8 cellular contexts compared by ENCODE assay signal in the genomic region with DNA sequence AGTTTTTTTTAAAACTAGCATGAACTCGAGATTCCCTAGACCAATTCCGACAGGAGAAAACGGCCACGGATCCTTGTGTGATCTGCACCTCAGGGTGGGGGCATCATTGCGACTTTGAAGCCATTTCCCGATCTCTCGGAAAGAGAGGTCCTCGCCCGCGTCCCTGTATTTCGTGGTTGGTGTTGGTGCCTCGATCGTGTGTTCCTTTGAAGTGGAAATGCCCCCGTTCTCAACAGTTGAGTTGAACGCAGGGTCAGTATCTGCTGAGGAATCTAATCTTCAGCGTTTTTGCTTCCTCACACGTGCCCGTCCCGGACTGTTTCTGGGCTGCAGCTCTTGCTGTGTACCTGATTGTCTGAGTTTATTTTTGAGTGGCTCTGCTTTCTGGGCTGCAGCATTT. TPM values are rescaled to one million over a fixed set of nuclear protein-coding genes. Genes with fewer than 3 reads are reported as not detected.
DNase-seq lines count a peak whose midpoint lies in the region; ATAC-seq, FAIRE-seq and TF ChIP-seq lines count a peak whose summit lies in the region.

No MANE protein-coding gene starts in this region.

- peaks cover 19% of the 10 kb centered on the region for H3F3A ChIP-seq in MM.1S (ENCODE audit: insufficient read depth, low read length)

- FAIRE-seq in K562 (lab: Jason Lieb, UNC), result peak; percentile 73

- peak overlapping the region; percentile 94 for H3K27ac Mint-ChIP-seq in mesothelial cell of epicardium

- H3K4me3 Mint-ChIP-seq in mesothelial cell of epicardium, result peak overlapping the region; percentile 80

- no peaks in the 10 kb centered on the region for H3K9me3 Mint-ChIP-seq in mesothelial cell of epicardium

- peak overlapping the region; percentile 76; the same call in 1 of the 2 replicates for H3K9ac ChIP-seq in MM.1S (ENCODE audit: low read length)
- peak overlapping the region; percentile 83 to 99 for H3K9ac ChIP-seq in K562 (ENCODE audit: insufficient read depth in 1 of 2, low read depth in 2 of 2, low read length in 2 of 2)

- peak overlapping the region; percentile 43; the same call in 1 of the 2 replicates for H2AFZ ChIP-seq in MM.1S (ENCODE audit: low read length)
- H2AFZ ChIP-seq in K562 (ENCODE audit: low read depth, low read length), result peak overlapping the region; percentile 48

- H3K4me3 ChIP-seq in MM.1S (ENCODE audit: low read length) (peak overlapping the region; percentile 91), K562 (peak overlapping the region; percentile 97)

- ATAC-seq in K562, result no peak
- ATAC-seq in GM21737 (IDR thresholded peaks at IDR 0.05; ENCODE audit: unreplicated experiment), result no peak

- no peak for TF ChIP-seq POLR2A in K562 (conservative IDR thresholded peaks at IDR 0.05)

- TF ChIP-seq CTCF in MM.1S (IDR thresholded peaks at IDR 0.05; ENCODE audit: low read length) (no peak), K562 (IDR thresholded peaks at IDR 0.05 in 2 of 3, conservative IDR thresholded peaks at IDR 0.05 in 1 of 3; ENCODE audit: insufficient read depth in 2 of 3, low read depth in 1 of 3, low read length in 3 of 3) (no peak), mesothelial cell of epicardium (IDR thresholded peaks at IDR 0.05; ENCODE audit: unreplicated experiment) (no peak)

- intact Hi-C loops in K562 (cut with micrococcal nuclease), result loop anchor here (5.0 kb wide), 1 partner anchor 169 kb away; the partner anchor contains the start of genes NUBP2 and SPSB3

- H3K27me3 Mint-ChIP-seq in mesothelial cell of epicardium (ENCODE audit: low read depth), result peaks cover 3% of the 10 kb centered on the region

- H3K79me2 ChIP-seq in MM.1S (ENCODE audit: low read length), result peaks cover 45% of the 10 kb centered on the region
- H3K79me2 ChIP-seq in K562 (ENCODE audit: control insufficient read depth, insufficient read depth, low read length), result peaks cover 57% of the 10 kb centered on the region

- H3K4me1 Mint-ChIP-seq in mesothelial cell of epicardium, result peaks cover 45% of the 10 kb centered on the region

- H3K36me3 ChIP-seq in MM.1S (replicated peaks; ENCODE audit: insufficient read depth, low read length) (0 out of 2 replicates have a peak, but pooled peaks cover 5% of the 10 kb centered on the region), K562 (ENCODE audit: control insufficient read depth, insufficient read depth, low read length) (peaks cover 29% of the 10 kb centered on the region; the same call in 2 of the 3 replicates)

- H3K9me1 ChIP-seq in K562 (ENCODE audit: control insufficient read depth, insufficient read depth, low read length), result no peaks in the 10 kb centered on the region

- H4K20me1 ChIP-seq in MM.1S (ENCODE audit: insufficient read depth, low read length) (no peaks in the 10 kb centered on the region), K562 (replicated peaks; ENCODE audit: control insufficient read depth, insufficient read depth, low read length) (peaks cover 3% of the 10 kb centered on the region; the same call in 1 of the 2 replicates)

- H3K27ac ChIP-seq in MM.1S (ENCODE audit: low read length) (no peak overlapping the region), K562 (ENCODE audit: extremely low read depth, low read depth, low read length) (peak overlapping the region; percentile 88)

- H3K36me3 Mint-ChIP-seq in mesothelial cell of epicardium, result peaks cover 4% of the 10 kb centered on the region

- H3K9me3 ChIP-seq in MM.1S (replicated peaks; ENCODE audit: insufficient read depth, low read length) (no peaks in the 10 kb centered on the region), K562 (replicated peaks; ENCODE audit: control insufficient read depth, insufficient read depth, low read depth, low read length) (no peaks in the 10 kb centered on the region)

- 1% methylated on average over 18 of the region's 19 CpGs for WGBS in K562 (ENCODE audit: insufficient coverage, low coverage, missing lambda C conversion rate)

- peak overlapping the region; percentile 90 for H3K4me2 ChIP-seq in MM.1S (ENCODE audit: low read depth, low read length)
- H3K4me2 ChIP-seq in K562 (ENCODE audit: insufficient read depth, low read length), result peak overlapping the region; percentile 89

- POLR2A ChIA-PET in K562 (lab: Yijun Ruan, JAX), result interaction anchor here (0.7 to 1.0 kb wide), 2 partner anchors 14 to 64 kb away, joined by 3 read pairs; no protein-coding TSS in a partner anchor

- no peak for TF ChIP-seq RAD21 in K562 (CRISPR knock-in tag; conservative IDR thresholded peaks at IDR 0.05 in 1 of 2, IDR thresholded peaks at IDR 0.05 in 1 of 2)

- H3K27me3 ChIP-seq in MM.1S (replicated peaks; ENCODE audit: insufficient read depth, low read length), result no peaks in the 10 kb centered on the region
- no peaks in the 10 kb centered on the region for H3K27me3 ChIP-seq in K562 (ENCODE audit: control insufficient read depth in 2 of 2, insufficient read depth in 2 of 2, low read length in 2 of 2)

- TF ChIP-seq EP300 in K562 (IDR thresholded peaks at IDR 0.05; ENCODE audit: low read length), result no peak

- H3K4me1 ChIP-seq in MM.1S (ENCODE audit: low read length) (peaks cover 16% of the 10 kb centered on the region; the same call in 1 of the 2 replicates), K562 (replicated peaks in 1 of 2; ENCODE audit: control insufficient read depth in 2 of 2, insufficient read depth in 2 of 2, low read length in 2 of 2) (peaks cover 13 to 43% of the 10 kb centered on the region in 2 experiments; a peak in 4 of 5 replicates)

- in situ Hi-C loops in K562 (cut with MboI), result no loop called here

- DNase-seq in EH (ENCODE audit: low read depth) (peak; percentile 17), MM.1S (peak; percentile 42), K562 (ENCODE audit: extremely low read depth in 1 of 4, low spot score in 3 of 4) (peak in 2 of 4 experiments; percentile 30 to 43), mesothelial cell of epicardium (ENCODE audit: low spot score in 2 of 2, unreplicated experiment in 2 of 2) (peak in 1 of 2 experiments; percentile 39), NCI-H748 (lab: John Stamatoyannopoulos, UW; ENCODE audit: unreplicated experiment) (no peak), T1000 (lab: John Stamatoyannopoulos, UW) (no peak), middle frontal gyrus (ENCODE audit: extremely low spot score, low spot score) (no peak)

- TSS peak; percentile 64 for BruUV-seq in K562 (replicated peaks; lab: Mats Ljungman, UMichigan)

- no peaks in the 10 kb centered on the region for H3K9me2 ChIP-seq in MM.1S (replicated peaks; ENCODE audit: insufficient read depth, low read length)

- CTCF ChIA-PET in K562 (lab: Yijun Ruan, JAX; ENCODE audit: low intra/inter-chr PET ratio), result interaction anchor here (0.6 kb wide), 1 partner anchor 119 kb away, joined by 3 read pairs; no protein-coding TSS in a partner anchor

TF ChIP-seq in K562, 482 proteins besides CTCF, POLR2A, EP300 and RAD21 (continues in another document):
- TF ChIP-seq USF1 (CRISPR knock-in tag; IDR thresholded peaks at IDR 0.05), result peak; percentile 48
- no peak for TF ChIP-seq NR2F6 (CRISPR knock-in tag; IDR thresholded peaks at IDR 0.05)
- TF ChIP-seq KDM4B (IDR thresholded peaks at IDR 0.05; ENCODE audit: borderline replicate concordance in 2 of 2, low read depth in 1 of 2), result no peak
- TF ChIP-seq CXXC5 (CRISPR knock-in tag; IDR thresholded peaks at IDR 0.05), result 0 out of 2 replicates have a peak, but pooled peaks have one; percentile 23

RNA-seq across cellular contexts. Expression of gene CRAMP1, which starts 1.1 kb away (rescaled TPM):
- total RNA-seq in K562 (2011; cell fraction: chromatin; rRNA removed; ENCODE audit: low replicate concordance), result 34.5 and 80.0 TPM in 2 replicates
- total RNA-seq in K562 (2011; cell fraction: nucleolus; rRNA removed), result 40.7 and 44.9 TPM in 2 replicates
- total RNA-seq in K562 (2011; cell fraction: nucleoplasm; rRNA removed), result 35.1 and 37.2 TPM in 2 replicates
- total RNA-seq in K562 (2014; rRNA removed) (5.1 and 8.9 TPM in 2 replicates), K562 (2014; rRNA removed; fragmentation: Illumina TruSeq; extraction: Trizol) (6.5 and 7.5 TPM in 2 replicates), K562 (2015; rRNA removed; fragmentation: Illumina TruSeq; extraction: Trizol) (7.7 and 8.3 TPM in 2 replicates), K562 (2021) (19.0 and 20.8 TPM in 2 replicates), mesothelial cell of epicardium (42.5 to 44.8 TPM (median 43.2 TPM) in 3 replicates)
- polyA plus RNA-seq in K562 (2011; rRNA removed) (7.2 and 9.7 TPM in 2 replicates), K562 (2014; fragmentation: Illumina TruSeq; extraction: Trizol) (14.4 and 15.7 TPM in 2 replicates), K562 (2014; fragmentation: Nextera tagmentation; extraction: Ambion mirVana) (under 1 TPM; 0.52 to 0.62 TPM), K562 (2014; rRNA removed) (12.1 and 14.9 TPM in 2 replicates)
- polyA plus RNA-seq in K562 (2011; cell fraction: cytosol; rRNA removed), result 7.6 and 8.1 TPM in 2 replicates
- 17.8 and 29.3 TPM in 2 replicates for polyA plus RNA-seq in K562 (2011; cell fraction: nucleus; rRNA removed)
- 10.1 and 13.6 TPM in 2 replicates for polyA plus RNA-seq in K562 (2012)
- polyA minus RNA-seq in K562 (2011; rRNA and poly(A)+ RNA removed), result 9.1 and 9.5 TPM in 2 replicates
- polyA minus RNA-seq in K562 (2011; cell fraction: cytosol; rRNA and poly(A)+ RNA removed), result 6.1 and 11.0 TPM in 2 replicates
- 9.7 and 10.2 TPM in 2 replicates for polyA minus RNA-seq in K562 (2011; cell fraction: nucleus; rRNA and poly(A)+ RNA removed)

RNA-seq across cellular contexts. Expression of gene IFT140, which starts 1.4 kb away (rescaled TPM):
- 27.4 and 63.8 TPM in 2 replicates for total RNA-seq in K562 (2011; cell fraction: chromatin; rRNA removed; ENCODE audit: low replicate concordance)
- total RNA-seq in K562 (2011; cell fraction: nucleolus; rRNA removed), result 20.3 and 28.9 TPM in 2 replicates
- total RNA-seq in K562 (2011; cell fraction: nucleoplasm; rRNA removed), result 18.8 and 21.9 TPM in 2 replicates
- total RNA-seq in K562 (2014; rRNA removed) (3.4 and 4.8 TPM in 2 replicates), K562 (2014; rRNA removed; fragmentation: Illumina TruSeq; extraction: Trizol) (2.3 and 2.6 TPM in 2 replicates), K562 (2015; rRNA removed; fragmentation: Illumina TruSeq; extraction: Trizol) (3.4 and 4.4 TPM in 2 replicates), K562 (2021) (7.3 and 7.6 TPM in 2 replicates), mesothelial cell of epicardium (60.3 to 63.5 TPM (median 62.9 TPM) in 3 replicates)
- polyA plus RNA-seq in K562 (2011; rRNA removed) (3.5 and 3.9 TPM in 2 replicates), K562 (2014; fragmentation: Illumina TruSeq; extraction: Trizol) (4.0 and 4.8 TPM in 2 replicates), K562 (2014; fragmentation: Nextera tagmentation; extraction: Ambion mirVana) (under 1 TPM; 0.31 to 0.60 TPM), K562 (2014; rRNA removed) (3.2 and 3.6 TPM in 2 replicates)
- polyA plus RNA-seq in K562 (2011; cell fraction: cytosol; rRNA removed), result 3.6 and 4.0 TPM in 2 replicates
- 20.5 and 27.3 TPM in 2 replicates for polyA plus RNA-seq in K562 (2011; cell fraction: nucleus; rRNA removed)
- polyA plus RNA-seq in K562 (2012), result 5.5 and 9.5 TPM in 2 replicates
- 3.3 and 5.5 TPM in 2 replicates for polyA minus RNA-seq in K562 (2011; rRNA and poly(A)+ RNA removed)
- polyA minus RNA-seq in K562 (2011; cell fraction: cytosol; rRNA and poly(A)+ RNA removed), result 2.7 and 3.0 TPM in 2 replicates
- 20.4 and 23.3 TPM in 2 replicates for polyA minus RNA-seq in K562 (2011; cell fraction: nucleus; rRNA and poly(A)+ RNA removed)

Comparison
In these comparisons a context has a peak if more than half of its experiments do, and no peak if none do; other contexts are left out.
1. DNase-seq: peak in EH (single experiment) and MM.1S (single experiment); none in NCI-H748 (single experiment), T1000 (single experiment) and middle frontal gyrus (single experiment).